ENCODE assay signal across 10 cellular contexts in the genomic region with DNA sequence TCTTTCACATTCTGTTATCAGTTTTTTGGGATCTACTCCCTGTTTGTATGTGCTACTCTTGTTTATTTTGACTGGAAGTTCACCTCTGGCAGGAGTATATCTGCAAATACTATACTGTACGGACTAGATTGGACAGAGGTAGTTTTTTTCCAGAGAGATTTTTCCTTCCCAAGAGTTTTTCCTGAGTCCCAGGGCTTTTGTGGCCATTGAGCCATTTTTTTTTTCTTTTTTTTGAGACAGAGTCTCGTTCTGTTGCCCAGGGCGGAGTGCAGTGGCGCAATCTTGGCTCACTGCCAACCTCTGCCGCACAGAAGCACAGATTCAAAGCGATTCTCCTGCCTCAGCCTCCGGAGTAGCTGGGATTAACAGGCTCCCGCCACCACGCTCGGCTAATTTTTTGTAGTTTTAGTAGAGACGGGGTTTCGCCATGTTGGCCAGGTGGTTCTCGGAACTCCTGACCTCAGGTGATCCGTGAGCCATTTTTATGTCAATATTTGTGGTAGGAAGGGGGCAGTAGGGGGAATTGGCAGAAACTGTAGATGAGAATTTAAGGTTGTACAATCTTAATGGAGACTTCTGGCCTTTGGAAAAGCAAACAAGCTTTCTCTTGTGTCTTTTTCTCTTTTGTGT. TPM values are rescaled to one million over a fixed set of nuclear protein-coding genes. Genes with fewer than 3 reads are reported as not detected.
A peak's percentile ranks its signal among the peaks of the same experiment; 100 is the strongest.
DNase-seq lines count a peak whose midpoint lies in the region; ATAC-seq, FAIRE-seq and TF ChIP-seq lines count a peak whose summit lies in the region.
"Had no signal": no experiment of that assay in that cellular context is flagged by ENCODE, and none has a peak within 500 bp of the region (broad histone marks: within the 10 kb centered on the region; RNA-seq: fewer than 3 reads in every experiment).

No MANE protein-coding gene starts in this region.

- H3K4me1 ChIP-seq in colonic mucosa: peaks cover 6% of the 10 kb centered on the region
- H3K4me1 ChIP-seq in pancreas: peaks cover 0 to 11% (median 0%) of the 10 kb centered on the region in 3 donors
- peaks cover 23% of the 10 kb centered on the region for H3K4me1 ChIP-seq in vagina

- H3K27me3 ChIP-seq in colonic mucosa (no peaks in the 10 kb centered on the region), pancreas (no peaks in the 10 kb centered on the region), vagina (no peaks in the 10 kb centered on the region)

- WGBS in pancreas, 2 donors: 51 to 56% methylated on average over 14 of the region's 14 CpGs

- peak; percentile 86 for DNase-seq in H4 (ENCODE audit: low spot score)
- peak; percentile 22 for DNase-seq in NCI-H446 treated with DMSO at 0.1 percent for 48 hours (lab: John Stamatoyannopoulos, UW)
- DNase-seq in colonic mucosa: peak; percentile 78
- DNase-seq in pancreas: peak; percentile 23 to 81 (median 58)
- DNase-seq in vagina (ENCODE audit: extremely low spot score in 2 of 2): no peak
- no peak for DNase-seq in cerebellar cortex (ENCODE audit: low spot score)
- no peak for DNase-seq in GM13976 (ENCODE audit: low spot score)
- DNase-seq: effector memory CD4-positive, alpha-beta T cell; NCI-H1436 treated with DMSO at 0.1 percent for 48 hours had no signal

- FAIRE-seq in pancreas (lab: Jason Lieb, UNC): no peak

- TF ChIP-seq CTCF in colonic mucosa (IDR thresholded peaks at IDR 0.05) (no peak), pancreas (IDR thresholded peaks at IDR 0.05) (no peak), vagina (IDR thresholded peaks at IDR 0.05) (no peak), GM13976 (IDR thresholded peaks at IDR 0.05; ENCODE audit: borderline replicate concordance, control extremely low read depth, extremely low read depth, insufficient read depth, missing control alignments) (no peak)

- H3K9me3 ChIP-seq in colonic mucosa (no peaks in the 10 kb centered on the region), pancreas (no peaks in the 10 kb centered on the region), vagina (no peaks in the 10 kb centered on the region)

- intact Hi-C loops in colonic mucosa (cut with DNase I): no loop called here
- intact Hi-C loops in pancreas (cut with DNase I): no loop called here
- intact Hi-C loops in vagina (cut with DNase I): no loop called here

- H3K4me3 ChIP-seq in colonic mucosa (no peak overlapping the region), pancreas (peak overlapping the region in 1 of 4 donors; percentile 15), vagina (no peak overlapping the region)

- peak overlapping the region in 1 of 2 donors; percentile 16 for H3K9ac ChIP-seq in colonic mucosa (ENCODE audit: low read depth in 2 of 2, low read length in 2 of 2)

- in situ Hi-C loops in GM13976 (cut with MboI; ENCODE audit: low sequenced_read_pairs, unreplicated experiment): no loop called here

- ATAC-seq in pancreas: peak; percentile 86 to 87 (median 86)
- no peak for ATAC-seq in GM18909 (IDR thresholded peaks at IDR 0.05; ENCODE audit: poor library complexity, unreplicated experiment)

- no peak for TF ChIP-seq POLR2A in vagina (IDR thresholded peaks at IDR 0.05)

- H3K27ac ChIP-seq in colonic mucosa (no peak overlapping the region), pancreas (peak overlapping the region in 2 of 4 donors; percentile 59 to 63), vagina (no peak overlapping the region)

- H3K36me3 ChIP-seq in colonic mucosa (no peaks in the 10 kb centered on the region), pancreas (no peaks in the 10 kb centered on the region), vagina (peaks cover 0 to 10% of the 10 kb centered on the region in 2 donors)

RNA-seq across cellular contexts. Expression of gene KTN1, which starts 19.4 kb away (rescaled TPM):
- total RNA-seq in H4 (2014; rRNA removed; shearing (Covaris generic)): 75.7 and 77.4 TPM in 2 replicates
- total RNA-seq in colonic mucosa (100 to 1,000 TPM; 149 to 264 TPM), pancreas (10 to 100 TPM; 66.4 to 98.1 (median 74.7) TPM), vagina (91.6 TPM)
- 10 to 100 TPM; 29.0 to 58.7 TPM for polyA plus RNA-seq in pancreas

Comparison
In these comparisons a context has a peak if more than half of its experiments do, and no peak if none do; other contexts are left out.
1. DNase-seq: peak in H4 (single experiment), NCI-H446 treated with DMSO at 0.1 percent for 48 hours (single experiment), colonic mucosa (single experiment) and pancreas (6 of 6); none in vagina (0 of 2), cerebellar cortex (single experiment) and GM13976 (single experiment).